Comparison of ENCODE assay signal across 25 cellular contexts in the genomic region with DNA sequence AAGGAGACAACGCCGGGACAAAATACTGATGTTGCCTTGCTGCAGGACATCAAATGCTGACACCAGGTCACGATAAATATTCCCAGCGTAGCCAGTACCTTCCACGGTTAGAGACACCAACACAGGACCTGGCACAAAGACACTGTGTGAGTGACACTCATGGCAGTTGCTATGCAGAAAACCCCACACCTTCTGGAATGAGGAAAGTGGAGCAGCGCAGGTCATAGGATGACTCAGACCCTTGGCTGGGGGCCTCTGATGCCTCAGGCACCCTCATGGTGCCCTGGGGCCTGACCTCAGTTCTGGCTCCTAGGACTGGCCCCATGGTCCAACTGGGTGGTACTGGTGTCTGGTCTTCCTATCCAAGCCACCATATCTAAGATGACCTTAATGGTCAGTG. TPM values are rescaled to one million over a fixed set of nuclear protein-coding genes. Genes with fewer than 3 reads are reported as not detected.
A peak's percentile ranks its signal among the peaks of the same experiment; 100 is the strongest.
DNase-seq lines count a peak whose midpoint lies in the region; ATAC-seq, FAIRE-seq and TF ChIP-seq lines count a peak whose summit lies in the region.
"Had no signal": no experiment of that assay in that cellular context is flagged by ENCODE, and none has a peak within 500 bp of the region (broad histone marks: within the 10 kb centered on the region; RNA-seq: fewer than 3 reads in every experiment).

No MANE protein-coding gene starts in this region.

- TF ChIP-seq CTCF in psoas muscle (IDR thresholded peaks at IDR 0.05) (no peak), esophagus squamous epithelium (IDR thresholded peaks at IDR 0.05) (no peak)

- H3K4me1 ChIP-seq in psoas muscle (no peaks in the 10 kb centered on the region), esophagus squamous epithelium (peaks cover 0 to 36% (median 11%) of the 10 kb centered on the region in 3 donors)
- H3K4me1 ChIP-seq: esophagus muscularis mucosa, tibial artery had no signal

- no peak for TF ChIP-seq POLR2A in esophagus squamous epithelium (IDR thresholded peaks at IDR 0.05)

- intact Hi-C loops in psoas muscle (cut with DNase I): no loop called here
- intact Hi-C loops in esophagus squamous epithelium (cut with DNase I): no loop called here

- no peak overlapping the region for H3K4me3 ChIP-seq in psoas muscle
- H3K4me3 ChIP-seq in esophagus squamous epithelium: no peak overlapping the region
- H3K4me3 ChIP-seq: esophagus muscularis mucosa, heart right ventricle, tibial artery had no signal

- peak; percentile 37 to 74 (median 56) for ATAC-seq in psoas muscle
- ATAC-seq: heart right ventricle; stimulated activated memory B cell treated with anti-CD40 and anti-IgM and Interleukin-4, amounts not matched to agents 10 μg/mL and 1 μg/mL and 100 μg/mL, for 72 hours had no signal

- 83 to 89% (median 84%) methylated on average over 6 of the region's 6 CpGs for WGBS in psoas muscle, 3 donors
- WGBS in esophagus squamous epithelium, 2 donors: 35 to 71% methylated on average over 2 to 6 of the region's 6 CpGs

- no peak overlapping the region for H3K27ac ChIP-seq in psoas muscle
- peak overlapping the region in 1 of 4 donors; percentile 11 for H3K27ac ChIP-seq in esophagus squamous epithelium
- H3K27ac ChIP-seq: C4-2B, esophagus muscularis mucosa, heart right ventricle, tibial artery, VCaP had no signal

- no peaks in the 10 kb centered on the region for H3K9me3 ChIP-seq in psoas muscle
- no peaks in the 10 kb centered on the region for H3K9me3 ChIP-seq in esophagus squamous epithelium
- H3K9me3 ChIP-seq: esophagus muscularis mucosa, heart right ventricle, tibial artery had no signal

- H3K27me3 ChIP-seq in psoas muscle (ENCODE audit: insufficient read depth in 3 of 3, low read length in 2 of 3) (no peaks in the 10 kb centered on the region), esophagus squamous epithelium (no peaks in the 10 kb centered on the region)
- H3K27me3 ChIP-seq: esophagus muscularis mucosa, heart right ventricle, tibial artery had no signal

- no peaks in the 10 kb centered on the region for H3K36me3 ChIP-seq in psoas muscle (ENCODE audit: insufficient read depth in 1 of 2, low read depth in 1 of 2)
- H3K36me3 ChIP-seq in esophagus squamous epithelium: no peaks in the 10 kb centered on the region
- H3K36me3 ChIP-seq: esophagus muscularis mucosa, heart right ventricle, tibial artery had no signal

- DNase-seq in DMS53 (lab: John Stamatoyannopoulos, UW) (peak; percentile 64), DMS53 treated with DMSO at 0.1 percent for 48 hours (lab: John Stamatoyannopoulos, UW; ENCODE audit: unreplicated experiment) (no peak), LHCN-M2 (ENCODE audit: low read depth) (peak; percentile 12), astrocyte of the hippocampus (ENCODE audit: low read depth, low spot score) (peak; percentile 28), psoas muscle (no peak), HTR-8/SVneo (ENCODE audit: insufficient read length, low spot score) (no peak), esophagus squamous epithelium (lab: John Stamatoyannopoulos, UW) (no peak), D341Med (ENCODE audit: low spot score) (no peak)
- DNase-seq: 8988T; activated CD4-positive, alpha-beta memory T cell treated with anti-CD3 and anti-CD28 coated beads for 36 hours; DND-41; HCEC 1CT; heart right ventricle; NCI-H2107; NCI-H774; stimulated activated CD4-positive, alpha-beta T cell treated with anti-CD3 and anti-CD28 coated beads, Interleukin-12 subunit alpha, Interleukin-12 subunit beta, amount 100 ng/mL, for 4 hours; tibial artery had no signal

- no peak for FAIRE-seq in HTR-8/SVneo (lab: Jason Lieb, UNC)
- FAIRE-seq: GM19239, islet of Langerhans had no signal

RNA-seq across cellular contexts. Expression of a gene that starts 7.0 kb away (rescaled TPM):
- total RNA-seq in LHCN-M2 (2014; rRNA removed) (0.11 and 0.13 TPM in 2 replicates), psoas muscle (under 1 TPM in 2 of 4 donors, not detected in 2; 0.19 to 0.56 TPM), esophagus squamous epithelium (1 to 10 TPM in 1 of 4 donors, under 1 TPM in 3; 0.11 to 8.2 (median 0.18) TPM)
- polyA plus RNA-seq in LHCN-M2 (2012): not detected
- polyA plus RNA-seq in psoas muscle: under 1 TPM; 0.04 to 0.38 (median 0.07) TPM

RNA-seq across cellular contexts. Expression of a gene that starts 7.0 kb away (rescaled TPM):
- total RNA-seq in LHCN-M2 (2014; rRNA removed) (not detected in 2 replicates), psoas muscle (under 1 TPM in 2 of 4 donors, not detected in 2; 0.12 to 0.34 TPM), esophagus squamous epithelium (under 1 TPM in 1 of 4 donors, not detected in 3; 0.19 TPM)
- not detected for polyA plus RNA-seq in LHCN-M2 (2012)
- not detected for polyA plus RNA-seq in psoas muscle
- total RNA-seq: cardiac septum, heart right ventricle, neural crest cell had no signal

RNA-seq across cellular contexts. Expression of a gene that starts 24.0 kb away (rescaled TPM):
- total RNA-seq in LHCN-M2 (2014; rRNA removed) (18.9 and 19.5 TPM in 2 replicates), psoas muscle (10 to 100 TPM; 34.6 to 97.9 (median 70.9) TPM), esophagus squamous epithelium (100 to 1,000 TPM; 101 to 220 (median 113) TPM)
- polyA plus RNA-seq in LHCN-M2 (2012): 13.9 TPM
- polyA plus RNA-seq in psoas muscle: 10 to 100 TPM; 20.2 to 55.5 (median 48.7) TPM

RNA-seq across cellular contexts. Expression of a gene that starts 24.5 kb away (rescaled TPM):
- total RNA-seq in LHCN-M2 (2014; rRNA removed): 82.4 and 86.7 TPM in 2 replicates
- polyA plus RNA-seq in LHCN-M2 (2012): 55.8 TPM
- 10 to 100 TPM; 38.4 to 50.9 (median 49.3) TPM for total RNA-seq in psoas muscle
- 10 to 100 TPM; 33.2 to 45.4 (median 41.0) TPM for polyA plus RNA-seq in psoas muscle
- total RNA-seq in esophagus squamous epithelium: 100 to 1,000 TPM; 135 to 194 (median 183) TPM

RNA-seq across cellular contexts. Expression of a gene that starts 33.2 kb away (rescaled TPM):
- total RNA-seq in LHCN-M2 (2014; rRNA removed): not detected in 2 replicates
- polyA plus RNA-seq in LHCN-M2 (2012): not detected
- total RNA-seq in psoas muscle: not detected
- polyA plus RNA-seq in psoas muscle: not detected
- not detected for total RNA-seq in esophagus squamous epithelium
- total RNA-seq: cardiac septum, esophagus muscularis mucosa, heart right ventricle had no signal
- polyA plus RNA-seq: heart right ventricle had no signal

Comparison
In these comparisons a context has a peak if more than half of its experiments do, and no peak if none do; other contexts are left out.
1. DNase-seq: peak in DMS53 (single experiment), LHCN-M2 (single experiment) and astrocyte of the hippocampus (single experiment); none in DMS53 treated with DMSO at 0.1 percent for 48 hours (single experiment), psoas muscle (0 of 2), HTR-8/SVneo (single experiment), esophagus squamous epithelium (single experiment) and D341Med (single experiment).